Comparison of ENCODE assay signal across 20 cellular contexts in genomic region chr9:99356512-99356971, GRCh38.
DNase-seq lines count a peak whose midpoint lies in the region; ATAC-seq and TF ChIP-seq lines count a peak whose summit lies in the region.
"Had no signal": no experiment of that assay in that cellular context is flagged by ENCODE, and none has a peak within 500 bp of the region (broad histone marks: within the 10 kb centered on the region; RNA-seq: fewer than 3 reads in every experiment).

No MANE protein-coding gene starts in this region.

- H3K9me3 ChIP-seq in lung (ENCODE audit: control insufficient read depth in 2 of 2, insufficient read depth in 1 of 2, low read length in 1 of 2) (no peaks in the 10 kb centered on the region), WERI-Rb-1 (ENCODE audit: severe bottlenecking) (peaks cover 10% of the 10 kb centered on the region)
- H3K9me3 ChIP-seq: BLaER1 treated with 17β-estradiol and CSF1 and Interleukin-3, amounts not matched to agents 10 nM and 100 nM; HAP-1 had no signal

- H3K36me3 ChIP-seq in lung (ENCODE audit: control insufficient read depth in 2 of 2, insufficient read depth in 2 of 2, low read length in 2 of 2) (no peaks in the 10 kb centered on the region), WERI-Rb-1 (no peaks in the 10 kb centered on the region)
- H3K36me3 ChIP-seq: BLaER1 treated with 17β-estradiol and CSF1 and Interleukin-3, amounts not matched to agents 10 nM and 100 nM; HAP-1 had no signal

- H3K4me3 ChIP-seq in fibroblast of mammary gland (ENCODE audit: control insufficient read depth, low read depth, low read length) = no peak overlapping the region
- H3K4me3 ChIP-seq in lung = no peak overlapping the region
- H3K4me3 ChIP-seq in WERI-Rb-1 (ENCODE audit: low read depth, low read length) = no peak overlapping the region
- H3K4me3 ChIP-seq: BLaER1 treated with 17β-estradiol and CSF1 and Interleukin-3, amounts not matched to agents 10 nM and 100 nM; HAP-1 had no signal

- peak; percentile 32 for DNase-seq in LHCN-M2 (ENCODE audit: low read depth)
- DNase-seq in fibroblast of mammary gland (ENCODE audit: low read depth) = peak; percentile 64
- DNase-seq in lung (ENCODE audit: low spot score) = peak; percentile 51
- DNase-seq in stromal cell of bone marrow (ENCODE audit: low read depth) = peak; percentile 85
- no peak for DNase-seq in WERI-Rb-1
- DNase-seq in COLO668 (lab: John Stamatoyannopoulos, UW; ENCODE audit: unreplicated experiment) = no peak
- no peak for DNase-seq in NCI-H2081 (lab: John Stamatoyannopoulos, UW)
- DNase-seq: activated CD8-positive, alpha-beta T cell treated with anti-CD3 and anti-CD28 coated beads, Interleukin-2, amount 10 ng/mL, durations not matched to agents 7 days and 5 days; activated gamma-delta T cell treated with Interleukin-2 at 50 U/mL for 16 hours; EL; NCI-H1417 treated with DMSO at 0.1 percent for 48 hours; NCI-H526 treated with DMSO at 0.1 percent for 48 hours; occipital lobe; stimulated activated CD4-positive, alpha-beta T cell treated with anti-CD3 and anti-CD28 coated beads, Interleukin-4, amount 100 ng/mL, for 1 hour; stimulated activated naive CD4-positive, alpha-beta T cell; T1000 had no signal

- H3K27ac ChIP-seq in lung (ENCODE audit: low read depth in 1 of 2, low read length in 1 of 2) (peak overlapping the region; percentile 72 to 78), WERI-Rb-1 (no peak overlapping the region)
- H3K27ac ChIP-seq: RWPE1 had no signal

- no peaks in the 10 kb centered on the region for H3K4me1 ChIP-seq in lung (ENCODE audit: control insufficient read depth in 2 of 2, insufficient read depth in 2 of 2, low read length in 2 of 2)
- H3K4me1 ChIP-seq: HAP-1 had no signal

- H3K27me3 ChIP-seq in lung (ENCODE audit: control insufficient read depth, insufficient read depth) (no peaks in the 10 kb centered on the region), WERI-Rb-1 (ENCODE audit: insufficient read depth, low read depth, severe bottlenecking) (no peaks in the 10 kb centered on the region)
- H3K27me3 ChIP-seq: BLaER1 treated with 17β-estradiol and CSF1 and Interleukin-3, amounts not matched to agents 10 nM and 100 nM had no signal

- WGBS in lung, 2 donors = 62 to 71% methylated on average over 5 of the region's 5 CpGs

- peak; percentile 51 for ATAC-seq in lung (ENCODE audit: insufficient read depth, low FRiP score)
- ATAC-seq in HG03108 (IDR thresholded peaks at IDR 0.05; ENCODE audit: unreplicated experiment) = no peak
- ATAC-seq: activated CD8-positive, alpha-beta T cell treated with anti-CD3 and anti-CD28 coated beads, Interleukin-2, amount 10 ng/mL, durations not matched to agents 7 days and 5 days had no signal

- no peak for TF ChIP-seq CTCF in fibroblast of mammary gland (conservative IDR thresholded peaks at IDR 0.05; ENCODE audit: control insufficient read depth, insufficient read depth, low read depth, low read length)
- TF ChIP-seq CTCF in lung (IDR thresholded peaks at IDR 0.05; ENCODE audit: control extremely low read depth, extremely low read depth) = no peak
- no peak for TF ChIP-seq CTCF in WERI-Rb-1 (IDR thresholded peaks at IDR 0.05; ENCODE audit: low read depth, low read length)

Comparison
In these comparisons a context has a peak if more than half of its experiments do, and no peak if none do; other contexts are left out.
1. DNase-seq: peak in LHCN-M2 (single experiment), fibroblast of mammary gland (single experiment), lung (single experiment) and stromal cell of bone marrow (single experiment); none in WERI-Rb-1 (single experiment), COLO668 (single experiment) and NCI-H2081 (0 of 2).